11 cellular contexts compared by ENCODE assay signal in the genomic region with DNA sequence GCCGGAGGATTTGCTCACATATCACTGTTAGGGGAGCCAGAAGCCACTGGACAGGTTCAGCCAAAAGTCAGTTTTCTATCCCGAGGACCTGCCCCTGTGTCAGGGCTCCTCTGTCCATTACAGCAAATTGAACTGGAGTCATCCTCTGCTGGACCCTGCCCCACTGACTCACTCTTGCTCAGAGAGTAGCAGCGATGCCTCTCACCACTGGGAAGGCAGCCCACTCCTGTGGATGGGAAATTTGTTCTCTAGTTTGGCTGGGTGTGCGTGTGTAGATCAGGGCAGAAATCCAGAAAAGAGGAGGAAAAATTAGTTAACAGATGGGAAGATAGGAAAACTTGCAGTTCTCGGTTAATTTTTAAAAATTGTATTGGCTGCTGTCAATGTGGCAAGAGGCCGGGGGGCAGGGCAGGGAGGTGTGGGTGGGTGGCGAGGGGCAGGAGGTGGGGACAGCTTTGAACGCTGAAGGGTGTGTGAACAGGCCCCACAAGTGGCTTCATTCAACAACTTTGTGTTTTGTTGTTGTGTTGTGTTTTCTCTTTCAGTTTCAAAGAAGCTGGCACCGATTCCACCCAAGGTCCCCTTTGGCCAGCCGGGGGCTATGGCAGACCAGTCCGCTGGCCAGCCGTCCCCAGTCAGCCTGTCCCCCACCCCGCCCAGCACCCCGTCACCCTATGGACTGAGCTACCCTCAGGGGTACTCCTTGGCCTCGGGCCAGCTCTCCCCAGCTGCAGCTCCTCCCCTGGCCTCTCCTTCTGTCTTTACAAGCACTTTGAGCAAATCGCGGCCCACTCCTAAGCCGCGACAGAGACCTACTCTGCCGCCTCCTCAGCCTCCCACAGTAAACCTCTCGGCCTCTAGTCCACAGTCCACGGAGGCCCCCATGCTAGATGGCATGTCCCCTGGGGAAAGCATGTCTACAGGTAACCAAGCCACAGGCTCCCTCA. TPM values are rescaled to one million over a fixed set of nuclear protein-coding genes. Genes with fewer than 3 reads are reported as not detected.
DNase-seq lines count a peak whose midpoint lies in the region; ATAC-seq and TF ChIP-seq lines count a peak whose summit lies in the region.
"Had no signal": no experiment of that assay in that cellular context is flagged by ENCODE, and none has a peak within 500 bp of the region (broad histone marks: within the 10 kb centered on the region; RNA-seq: fewer than 3 reads in every experiment).

No MANE protein-coding gene starts in this region.

- peaks cover 9 to 14% (median 10%) of the 10 kb centered on the region in 3 donors for H3K27me3 Mint-ChIP-seq in immature natural killer cell (ENCODE audit: low read depth in 3 of 3)

- H3K36me3 ChIP-seq in mucosa of rectum (ENCODE audit: control insufficient read depth in 2 of 2, insufficient read depth in 2 of 2, low read length in 2 of 2) (peaks cover 3 to 7% of the 10 kb centered on the region in 2 donors), urinary bladder (ENCODE audit: insufficient read depth) (no peaks in the 10 kb centered on the region)

- H3K27ac Mint-ChIP-seq in immature natural killer cell, result peak overlapping the region in 2 of 6 donors; percentile 26 to 87
- H3K27ac Mint-ChIP-seq: activated CD8-positive, alpha-beta T cell treated with anti-CD3 and anti-CD28 coated beads, Interleukin-2, amount 10 ng/mL, durations not matched to agents 7 days and 5 days had no signal

- H3K4me1 Mint-ChIP-seq in immature natural killer cell, result peaks cover 11% of the 10 kb centered on the region in 2 donors

- no peak for TF ChIP-seq CTCF in dorsolateral prefrontal cortex (IDR thresholded peaks at IDR 0.05 in 54 of 56, conservative IDR thresholded peaks at IDR 0.05 in 2 of 56; ENCODE audit: low read depth in 1 of 56, partially characterized antibody in 56 of 56)

- no peaks in the 10 kb centered on the region for H3K9me3 ChIP-seq in mucosa of rectum (ENCODE audit: control insufficient read depth in 2 of 2, low read length in 2 of 2)

- intact Hi-C loops in dorsolateral prefrontal cortex (cut with DNase I), result no loop called here

- DNase-seq in NCI-H2171 treated with DMSO at 0.1 percent for 48 hours (lab: John Stamatoyannopoulos, UW) (peak; percentile 10), NCI-H2171 (lab: John Stamatoyannopoulos, UW) (no peak), dorsolateral prefrontal cortex (peak in 6 of 10 donors; percentile 41 to 78 (median 60)), immature natural killer cell (no peak)
- DNase-seq: activated CD8-positive, alpha-beta T cell treated with anti-CD3 and anti-CD28 coated beads, Interleukin-2, amount 10 ng/mL, durations not matched to agents 7 days and 5 days; cortex of kidney had no signal

- 56% methylated on average over 22 of the region's 22 CpGs for WGBS in urinary bladder

- H3K4me3 Mint-ChIP-seq in immature natural killer cell, result no peak overlapping the region
- H3K4me3 Mint-ChIP-seq: activated CD8-positive, alpha-beta T cell treated with anti-CD3 and anti-CD28 coated beads, Interleukin-2, amount 10 ng/mL, durations not matched to agents 7 days and 5 days had no signal

- H3K9ac ChIP-seq in mucosa of rectum (ENCODE audit: low read depth in 1 of 2, low read length in 2 of 2), result no peak overlapping the region

- H3K27me3 ChIP-seq in dorsolateral prefrontal cortex (no peaks in the 10 kb centered on the region), mucosa of rectum (ENCODE audit: control insufficient read depth in 2 of 2, insufficient read depth in 2 of 2, low read length in 2 of 2) (no peaks in the 10 kb centered on the region)

- H3K27ac ChIP-seq in dorsolateral prefrontal cortex, result peak overlapping the region in 31 of 59 donors; percentile 2 to 87 (median 46)
- peak overlapping the region; percentile 52 to 60 for H3K27ac ChIP-seq in mucosa of rectum (ENCODE audit: low read depth in 2 of 2, low read length in 2 of 2)
- no peak overlapping the region for H3K27ac ChIP-seq in urinary bladder (ENCODE audit: low read depth)

- ATAC-seq in HG03432 (IDR thresholded peaks at IDR 0.05; ENCODE audit: unreplicated experiment) (no peak), HG03097 (IDR thresholded peaks at IDR 0.05; ENCODE audit: low FRiP score, unreplicated experiment) (no peak)
- ATAC-seq: activated CD8-positive, alpha-beta T cell treated with anti-CD3 and anti-CD28 coated beads, Interleukin-2, amount 10 ng/mL, durations not matched to agents 7 days and 5 days; Panc1 had no signal

- no peaks in the 10 kb centered on the region for H3K9me3 Mint-ChIP-seq in immature natural killer cell

- no peak overlapping the region for H3K4me3 ChIP-seq in dorsolateral prefrontal cortex
- H3K4me3 ChIP-seq in mucosa of rectum (ENCODE audit: low read length in 2 of 2), result no peak overlapping the region
- peak overlapping the region; percentile 22 for H3K4me3 ChIP-seq in urinary bladder (ENCODE audit: low read depth, low read length)

- H3K36me3 Mint-ChIP-seq in immature natural killer cell, result no peaks in the 10 kb centered on the region

- H3K4me1 ChIP-seq in mucosa of rectum (ENCODE audit: control insufficient read depth in 2 of 2, insufficient read depth in 2 of 2, low read length in 2 of 2) (peaks cover 0 to 2% of the 10 kb centered on the region in 2 donors), urinary bladder (ENCODE audit: insufficient read depth) (no peaks in the 10 kb centered on the region)

RNA-seq across cellular contexts. Expression of gene ELAC2, which starts 33.6 kb away (rescaled TPM):
- total RNA-seq in dorsolateral prefrontal cortex, result 10 to 100 TPM; 33.5 to 76.4 (median 53.1) TPM
- total RNA-seq in urinary bladder, result 33.3 TPM
- polyA plus RNA-seq in urinary bladder, result 47.0 TPM
- 10 to 100 TPM; 30.7 to 61.2 (median 38.6) TPM for polyA plus RNA-seq in immature natural killer cell

Comparison
In these comparisons a context has a peak if more than half of its experiments do, and no peak if none do; other contexts are left out.
1. DNase-seq: peak in NCI-H2171 treated with DMSO at 0.1 percent for 48 hours (single experiment) and dorsolateral prefrontal cortex (6 of 10); none in NCI-H2171 (single experiment) and immature natural killer cell (0 of 3).